In genomic region chrX:45767021-45767491, GRCh38 we compare ENCODE assay signal across 8 cellular contexts.
DNase-seq lines count a peak whose midpoint lies in the region; ATAC-seq and TF ChIP-seq lines count a peak whose summit lies in the region.

No MANE protein-coding gene starts in this region.

- H3K9me3 ChIP-seq in A673 (ENCODE audit: low read depth, low read length, poor library complexity, severe bottlenecking) = no peaks in the 10 kb centered on the region
- H3K9me3 ChIP-seq in HCT116 (ENCODE audit: control insufficient read depth in 1 of 2, insufficient read depth in 1 of 2, low read depth in 1 of 2, low read length in 2 of 2) = no peaks in the 10 kb centered on the region

- intact Hi-C loops in A673 (cut with micrococcal nuclease; ENCODE audit: unreplicated experiment) (no loop called here), HCT116 (cut with micrococcal nuclease) (no loop called here)

- H3K4me1 ChIP-seq in A673 (ENCODE audit: insufficient read depth, low read length, poor library complexity, severe bottlenecking) = peaks cover 38% of the 10 kb centered on the region
- H3K4me1 ChIP-seq in HCT116 (ENCODE audit: control insufficient read depth in 1 of 2, insufficient read depth in 2 of 2, low read length in 2 of 2) = peaks cover 62 to 96% of the 10 kb centered on the region in 2 experiments

- H3K9me3 Mint-ChIP-seq in activated naive CD4-positive, alpha-beta T cell treated with anti-CD3 and anti-CD28 coated beads, Interleukin-2, amount 50 U/mL, for 72 hours = no peaks in the 10 kb centered on the region

- H3K4me2 ChIP-seq in HCT116 (ENCODE audit: low read length) = peak overlapping the region; percentile 78

- H3K4me3 ChIP-seq in A673 (ENCODE audit: low read depth, low read length, poor library complexity, severe bottlenecking) (peak overlapping the region; percentile 51), HCT116 (replicated peaks in 1 of 2; ENCODE audit: low read depth in 1 of 2, low read length in 2 of 2) (no peak overlapping the region; a peak in 2 of 4 replicates)

- no peaks in the 10 kb centered on the region for H3K9me2 ChIP-seq in HCT116 (ENCODE audit: insufficient read depth)

- peaks cover 99% of the 10 kb centered on the region for H3K79me2 ChIP-seq in HCT116 (ENCODE audit: insufficient read depth, low read length)

- TF ChIP-seq CTCF in A673 (conservative IDR thresholded peaks at IDR 0.05; ENCODE audit: low read depth, low read length) (no peak), HCT116 (IDR thresholded peaks at IDR 0.05 in 2 of 3, conservative IDR thresholded peaks at IDR 0.05 in 1 of 3; ENCODE audit: borderline replicate concordance in 1 of 3, insufficient read depth in 1 of 3, low read depth in 2 of 3, low read length in 2 of 3) (no peak)

- H3K27ac ChIP-seq in A673 (ENCODE audit: low read depth, low read length, poor library complexity, severe bottlenecking) (peak overlapping the region; percentile 50), HCT116 (ENCODE audit: low read depth, low read length) (peak overlapping the region; percentile 94)

- peak overlapping the region; percentile 92 to 99 for H3K27ac Mint-ChIP-seq in activated naive CD4-positive, alpha-beta T cell treated with anti-CD3 and anti-CD28 coated beads, Interleukin-2, amount 50 U/mL, for 72 hours

- BruUV-seq in A673 (replicated peaks; lab: Mats Ljungman, UMichigan) (no TSS peak), HCT116 (replicated peaks; lab: Mats Ljungman, UMichigan) (no TSS peak)

- H3K36me3 Mint-ChIP-seq in activated naive CD4-positive, alpha-beta T cell treated with anti-CD3 and anti-CD28 coated beads, Interleukin-2, amount 50 U/mL, for 72 hours = peaks cover 23 to 28% of the 10 kb centered on the region in 2 donors

- no peak for TF ChIP-seq POLR2A in HCT116 (IDR thresholded peaks at IDR 0.05; ENCODE audit: borderline replicate concordance, extremely low read depth, insufficient read depth, insufficient read length)

- no peak for TF ChIP-seq RAD21 in HCT116 (IDR thresholded peaks at IDR 0.05; ENCODE audit: low read depth)

- H4K20me1 ChIP-seq in HCT116 (ENCODE audit: insufficient read depth) = no peaks in the 10 kb centered on the region; the same call in 1 of the 2 replicates

- DNase-seq in A673 (ENCODE audit: low spot score) = peak; percentile 61
- no peak for DNase-seq in HCT116 (ENCODE audit: low read depth, low spot score)
- no peak for DNase-seq in activated naive CD4-positive, alpha-beta T cell treated with anti-CD3 and anti-CD28 coated beads, Interleukin-2, amount 50 U/mL, for 72 hours (ENCODE audit: low spot score in 2 of 2)
- DNase-seq in left kidney (ENCODE audit: low read depth, low spot score) = peak; percentile 53
- DNase-seq in NCI-H146 treated with DMSO at 0.1 percent for 48 hours (lab: John Stamatoyannopoulos, UW; ENCODE audit: unreplicated experiment) = no peak
- no peak for DNase-seq in stimulated activated CD4-positive, alpha-beta T cell treated with anti-CD3 and anti-CD28 coated beads, Interleukin-4, amount 100 ng/mL, for 1 hour

- RAD21 ChIA-PET in HCT116 (lab: Charles Lee; ENCODE audit: low non-redundant PET in 1 of 2, low total read pairs in 2 of 2, uncharacterized antibody in 2 of 2, unreplicated experiment in 2 of 2) = no interaction called here

- peaks cover 10% of the 10 kb centered on the region for H3K36me3 ChIP-seq in A673 (ENCODE audit: insufficient read depth, low read length, poor library complexity, severe bottlenecking)
- peaks cover 0 to 10% of the 10 kb centered on the region in 2 experiments; a peak in 2 of 4 replicates for H3K36me3 ChIP-seq in HCT116 (ENCODE audit: control insufficient read depth in 1 of 2, insufficient read depth in 2 of 2, low read length in 2 of 2)

- H3K27me3 ChIP-seq in A673 (replicated peaks; ENCODE audit: insufficient read depth, low read depth, low read length, poor library complexity) (no peaks in the 10 kb centered on the region), HCT116 (ENCODE audit: insufficient read depth, low read length) (no peaks in the 10 kb centered on the region)

- H3K9ac ChIP-seq in HCT116 (ENCODE audit: low read length) = peak overlapping the region; percentile 55

- CTCF ChIA-PET in A673 (lab: Charles Lee) (interaction anchor here (0.5 kb wide), 1 partner anchor 260 kb away, joined by 3 read pairs; no protein-coding TSS in a partner anchor), HCT116 (lab: Charles Lee) (no interaction called here)

- no peak overlapping the region for H2AFZ ChIP-seq in HCT116 (ENCODE audit: low read depth, low read length, poor library complexity, severe bottlenecking)

- ATAC-seq in HCT116 (no peak), GM21717 (IDR thresholded peaks at IDR 0.05; ENCODE audit: unreplicated experiment) (no peak), HG03159 (IDR thresholded peaks at IDR 0.05; ENCODE audit: unreplicated experiment) (no peak)
- peak; percentile 38 to 39 for ATAC-seq in activated naive CD4-positive, alpha-beta T cell treated with anti-CD3 and anti-CD28 coated beads, Interleukin-2, amount 50 U/mL, for 72 hours

- POLR2A ChIA-PET in A673 (lab: Charles Lee; ENCODE audit: low non-redundant PET) = no interaction called here
- POLR2A ChIA-PET in HCT116 (lab: Charles Lee) = interaction anchor here (1.5 kb wide), 1 partner anchor 8 kb away, joined by 5 read pairs; no protein-coding TSS in a partner anchor

TF ChIP-seq in HCT116, 20 proteins besides CTCF, POLR2A, EP300 and RAD21:
- no peak for TF ChIP-seq SIN3A (IDR thresholded peaks at IDR 0.05; ENCODE audit: low read depth)
- TF ChIP-seq SRF (IDR thresholded peaks at IDR 0.05; ENCODE audit: low read depth) = no peak
- TF ChIP-seq TCF7L2 (IDR thresholded peaks at IDR 0.05; ENCODE audit: borderline replicate concordance, extremely low read depth, insufficient read depth, insufficient read length) = no peak
- TF ChIP-seq POLR2AphosphoS5 (IDR thresholded peaks at IDR 0.05; ENCODE audit: low read depth, low read length) = peak; percentile 35; the same call in 1 of the 2 replicates

Comparison
In these comparisons a context has a peak if more than half of its experiments do, and no peak if none do; other contexts are left out.
1. DNase-seq: peak in A673 (single experiment) and left kidney (single experiment); none in HCT116 (single experiment), activated naive CD4-positive, alpha-beta T cell treated with anti-CD3 and anti-CD28 coated beads, Interleukin-2, amount 50 U/mL, for 72 hours (0 of 2), NCI-H146 treated with DMSO at 0.1 percent for 48 hours (single experiment) and stimulated activated CD4-positive, alpha-beta T cell treated with anti-CD3 and anti-CD28 coated beads, Interleukin-4, amount 100 ng/mL, for 1 hour (single experiment).
2. ATAC-seq: peak in activated naive CD4-positive, alpha-beta T cell treated with anti-CD3 and anti-CD28 coated beads, Interleukin-2, amount 50 U/mL, for 72 hours (2 of 2); none in HCT116 (single experiment), GM21717 (single experiment) and HG03159 (single experiment).